ENCODE assay signal across 23 cellular contexts in the genomic region with DNA sequence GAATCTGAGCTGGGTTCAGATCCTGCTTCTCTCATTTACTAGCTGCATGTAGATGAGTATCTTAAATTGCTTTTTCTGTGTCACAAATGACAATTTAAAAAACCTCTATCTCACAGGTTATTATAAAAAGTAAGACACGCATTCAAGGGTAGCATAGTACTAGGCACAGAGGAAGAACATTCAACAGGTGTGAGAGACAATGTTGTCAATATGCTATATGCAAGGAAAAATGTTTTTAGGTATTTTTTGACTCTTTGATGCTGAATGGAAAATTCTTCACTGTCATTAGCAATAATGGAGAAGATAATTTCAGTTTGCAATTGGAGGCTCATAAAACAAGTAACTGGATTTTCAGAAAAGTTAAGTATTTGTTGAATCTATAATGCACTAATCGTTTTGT.
"Had no signal": no experiment of that assay in that cellular context is flagged by ENCODE, and none has a peak within 500 bp of the region (broad histone marks: within the 10 kb centered on the region; RNA-seq: fewer than 3 reads in every experiment).

No MANE protein-coding gene starts in this region.

- H3K9me3 ChIP-seq: MG63, Peyer's patch, SJCRH30, SK-N-SH had no signal

- H3K4me3 ChIP-seq: cardiac muscle cell, MG63, Peyer's patch, SJCRH30 had no signal

- H3K9ac ChIP-seq: SK-N-SH had no signal

- ATAC-seq: activated CD8-positive, alpha-beta T cell treated with anti-CD3 and anti-CD28 coated beads for 36 hours; activated T-cell treated with anti-CD3 and anti-CD28 coated beads, Interleukin-2, amount 50 U/mL, for 72 hours had no signal

- H3K27ac ChIP-seq: brain microvascular endothelial cell, cardiac muscle cell, Peyer's patch, RWPE1, SJCRH30, VCaP had no signal

- H3K9me3 Mint-ChIP-seq: activated CD8-positive, alpha-beta T cell treated with anti-CD3 and anti-CD28 coated beads for 36 hours; activated naive CD4-positive, alpha-beta T cell treated with anti-CD3 and anti-CD28 coated beads, Interleukin-2, amount 10 ng/mL, durations not matched to agents 7 days and 5 days; activated naive CD8-positive, alpha-beta T cell treated with anti-CD3 and anti-CD28 coated beads for 36 hours; activated T-cell treated with anti-CD3 and anti-CD28 coated beads, Interleukin-2, amount 50 U/mL, for 72 hours; activated T-helper 2 cell treated with anti-CD3 and anti-CD28 coated beads, Interferon-gamma antibody, Interleukin-2, Interleukin-4, amounts not matched to agents 10 μg/mL and 5 μg/mL and 100 μg/mL, durations not matched to agents 14 hours and 24 hours and 36 hours had no signal

- H3K36me3 Mint-ChIP-seq: activated naive CD4-positive, alpha-beta T cell treated with anti-CD3 and anti-CD28 coated beads, Interleukin-2, amount 10 ng/mL, durations not matched to agents 7 days and 5 days; activated naive CD8-positive, alpha-beta T cell treated with anti-CD3 and anti-CD28 coated beads for 36 hours had no signal

- H3K27ac Mint-ChIP-seq: activated CD8-positive, alpha-beta T cell treated with anti-CD3 and anti-CD28 coated beads for 36 hours; activated naive CD4-positive, alpha-beta T cell treated with anti-CD3 and anti-CD28 coated beads, Interleukin-2, amount 10 ng/mL, durations not matched to agents 7 days and 5 days; activated naive CD8-positive, alpha-beta T cell treated with anti-CD3 and anti-CD28 coated beads for 36 hours; activated T-cell treated with anti-CD3 and anti-CD28 coated beads, Interleukin-2, amount 50 U/mL, for 72 hours; activated T-helper 2 cell treated with anti-CD3 and anti-CD28 coated beads, Interferon-gamma antibody, Interleukin-2, Interleukin-4, amounts not matched to agents 10 μg/mL and 5 μg/mL and 100 μg/mL, durations not matched to agents 14 hours and 24 hours and 36 hours had no signal

- DNase-seq: activated CD4-positive, alpha-beta T cell treated with anti-CD3 and anti-CD28 coated beads for 4 hours; activated CD8-positive, alpha-beta memory T cell treated with anti-CD3 and anti-CD28 coated beads, Interleukin-2, amount 50 U/mL, for 4 hours; activated CD8-positive, alpha-beta T cell treated with anti-CD3 and anti-CD28 coated beads for 36 hours; activated gamma-delta T cell treated with Interleukin-2 at 50 U/mL for 16 hours; activated naive CD4-positive, alpha-beta T cell treated with anti-CD3 and anti-CD28 coated beads, Interleukin-2, amount 10 ng/mL, durations not matched to agents 7 days and 5 days; activated naive CD8-positive, alpha-beta T cell treated with anti-CD3 and anti-CD28 coated beads for 36 hours; activated T-cell treated with anti-CD3 and anti-CD28 coated beads, Interleukin-2, amount 50 U/mL, for 72 hours; brain microvascular endothelial cell; MG63; NCI-H1105 treated with DMSO at 0.1 percent for 48 hours; NCI-H1436 treated with DMSO at 0.1 percent for 48 hours; NCI-H187; NCI-H2081; NCI-H510A treated with DMSO at 0.1 percent for 48 hours; Peyer's patch; Right ventricle myocardium superior; SJCRH30; T-helper 1 cell had no signal

- H3K4me1 Mint-ChIP-seq: activated naive CD4-positive, alpha-beta T cell treated with anti-CD3 and anti-CD28 coated beads, Interleukin-2, amount 10 ng/mL, durations not matched to agents 7 days and 5 days; activated naive CD8-positive, alpha-beta T cell treated with anti-CD3 and anti-CD28 coated beads for 36 hours had no signal

- H3K27me3 ChIP-seq: brain microvascular endothelial cell, cardiac muscle cell, MG63, Peyer's patch, SJCRH30 had no signal

- H3K36me3 ChIP-seq: brain microvascular endothelial cell, cardiac muscle cell, MG63, Peyer's patch, SJCRH30 had no signal

- H3K27me3 Mint-ChIP-seq: activated CD8-positive, alpha-beta T cell treated with anti-CD3 and anti-CD28 coated beads for 36 hours; activated naive CD8-positive, alpha-beta T cell treated with anti-CD3 and anti-CD28 coated beads for 36 hours had no signal

- H3K4me1 ChIP-seq: Peyer's patch, SJCRH30 had no signal

- H3K4me3 Mint-ChIP-seq: activated CD8-positive, alpha-beta T cell treated with anti-CD3 and anti-CD28 coated beads for 36 hours; activated naive CD4-positive, alpha-beta T cell treated with anti-CD3 and anti-CD28 coated beads, Interleukin-2, amount 10 ng/mL, durations not matched to agents 7 days and 5 days; activated naive CD8-positive, alpha-beta T cell treated with anti-CD3 and anti-CD28 coated beads for 36 hours; activated T-cell treated with anti-CD3 and anti-CD28 coated beads, Interleukin-2, amount 50 U/mL, for 72 hours had no signal
